In the genomic region with DNA sequence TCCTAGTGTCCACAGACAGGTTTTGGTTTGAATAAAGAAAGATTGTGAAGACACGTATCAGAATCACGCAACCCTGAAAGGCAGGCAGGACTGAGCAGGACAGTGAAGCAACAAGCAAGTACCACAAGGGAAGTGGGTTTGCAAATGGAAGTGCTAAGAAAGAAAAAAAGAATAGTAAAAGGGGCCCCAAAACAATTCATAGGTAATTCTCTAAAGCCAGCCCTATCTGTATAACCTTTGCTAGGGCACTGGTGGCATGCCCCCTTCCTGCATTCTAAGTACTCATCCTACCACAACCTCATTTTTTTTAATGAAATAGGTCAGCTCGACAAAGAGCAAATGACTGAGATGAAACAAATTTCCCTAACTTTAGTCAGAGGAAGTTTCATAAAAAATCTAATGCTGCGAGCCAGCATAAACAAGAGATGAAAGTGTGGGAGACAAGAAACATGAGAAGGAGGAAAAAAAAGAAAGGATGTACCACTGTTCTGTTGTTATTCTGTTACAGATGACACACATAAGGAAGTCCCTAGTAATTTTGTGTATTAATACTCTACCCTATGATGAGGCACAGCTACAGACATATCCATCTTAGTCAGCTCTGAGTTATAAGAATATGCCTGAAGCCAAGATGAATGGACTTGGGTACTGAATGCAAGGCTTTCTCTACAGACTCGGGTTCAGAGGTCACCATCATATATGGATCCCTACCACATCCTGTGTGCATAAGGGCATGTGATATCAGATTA, we compare ENCODE assay signal across 10 cellular contexts. TPM values are rescaled to one million over a fixed set of nuclear protein-coding genes. Genes with fewer than 3 reads are reported as not detected.
DNase-seq lines count a peak whose midpoint lies in the region; ATAC-seq, FAIRE-seq and TF ChIP-seq lines count a peak whose summit lies in the region.
"Had no signal": no experiment of that assay in that cellular context is flagged by ENCODE, and none has a peak within 500 bp of the region (broad histone marks: within the 10 kb centered on the region; RNA-seq: fewer than 3 reads in every experiment).

No MANE protein-coding gene starts in this region.

- H3K4me1 ChIP-seq in mucosa of descending colon (ENCODE audit: low read depth) = peaks cover 2% of the 10 kb centered on the region
- H3K4me1 ChIP-seq in colonic mucosa = no peaks in the 10 kb centered on the region

- no peaks in the 10 kb centered on the region for H3K9me3 Mint-ChIP-seq in activated CD8-positive, alpha-beta T cell treated with anti-CD3 and anti-CD28 coated beads, Interleukin-2, amount 10 ng/mL, durations not matched to agents 7 days and 5 days (ENCODE audit: insufficient read depth)

- H3K4me3 ChIP-seq in mucosa of descending colon (no peak overlapping the region), colonic mucosa (no peak overlapping the region)
- H3K4me3 ChIP-seq: thoracic aorta had no signal

- H3K27ac Mint-ChIP-seq in activated CD8-positive, alpha-beta T cell treated with anti-CD3 and anti-CD28 coated beads, Interleukin-2, amount 10 ng/mL, durations not matched to agents 7 days and 5 days = peak overlapping the region; percentile 95

- no peak overlapping the region for H3K9ac ChIP-seq in colonic mucosa (ENCODE audit: low read depth in 2 of 2, low read length in 2 of 2)

- CTCF ChIA-PET in activated CD8-positive, alpha-beta T cell treated with anti-CD3 and anti-CD28 coated beads, Interleukin-2, amount 10 ng/mL, durations not matched to agents 7 days and 5 days (lab: Charles Lee) = interaction anchor here (1.0 to 3.5 kb wide), 8 partner anchors 12 to 34 kb away, joined by 3 to 16 read pairs (median 4); partner anchors contain the start of gene IKZF2

- peak; percentile 93 for FAIRE-seq in GM19239 (lab: Jason Lieb, UNC)
- FAIRE-seq: H1 had no signal

- no peaks in the 10 kb centered on the region for H3K9me3 ChIP-seq in mucosa of descending colon
- no peaks in the 10 kb centered on the region for H3K9me3 ChIP-seq in colonic mucosa
- H3K9me3 ChIP-seq: thoracic aorta had no signal

- POLR2A ChIA-PET in activated CD8-positive, alpha-beta T cell treated with anti-CD3 and anti-CD28 coated beads, Interleukin-2, amount 10 ng/mL, durations not matched to agents 7 days and 5 days (lab: Charles Lee) = interaction anchor here (0.6 to 1.4 kb wide), 5 partner anchors 15 to 34 kb away, joined by 3 to 6 read pairs (median 4); no protein-coding TSS in a partner anchor

- intact Hi-C loops in mucosa of descending colon (cut with DNase I, micrococcal nuclease) = no loop called here
- intact Hi-C loops in colonic mucosa (cut with DNase I) = no loop called here

- H3K36me3 ChIP-seq in mucosa of descending colon (ENCODE audit: low read depth) = no peaks in the 10 kb centered on the region
- H3K36me3 ChIP-seq in colonic mucosa = no peaks in the 10 kb centered on the region
- H3K36me3 ChIP-seq: thoracic aorta had no signal

- peak; percentile 74 for ATAC-seq in HG03175 (IDR thresholded peaks at IDR 0.05; ENCODE audit: unreplicated experiment)
- ATAC-seq in activated CD8-positive, alpha-beta T cell treated with anti-CD3 and anti-CD28 coated beads, Interleukin-2, amount 10 ng/mL, durations not matched to agents 7 days and 5 days = peak; percentile 81
- peak; percentile 22 for ATAC-seq in mucosa of descending colon

- no peaks in the 10 kb centered on the region for H3K27me3 Mint-ChIP-seq in activated CD8-positive, alpha-beta T cell treated with anti-CD3 and anti-CD28 coated beads, Interleukin-2, amount 10 ng/mL, durations not matched to agents 7 days and 5 days (ENCODE audit: low read depth)

- peaks cover 43% of the 10 kb centered on the region for H3K36me3 Mint-ChIP-seq in activated CD8-positive, alpha-beta T cell treated with anti-CD3 and anti-CD28 coated beads, Interleukin-2, amount 10 ng/mL, durations not matched to agents 7 days and 5 days (ENCODE audit: low read depth)

- H3K4me3 Mint-ChIP-seq in activated CD8-positive, alpha-beta T cell treated with anti-CD3 and anti-CD28 coated beads, Interleukin-2, amount 10 ng/mL, durations not matched to agents 7 days and 5 days = peak overlapping the region; percentile 64

- no peaks in the 10 kb centered on the region for H3K27me3 ChIP-seq in colonic mucosa

- DNase-seq in AML-193 (lab: John Stamatoyannopoulos, UW) (peak; percentile 55 to 72), GM19239 (ENCODE audit: insufficient read length, low spot score) (peak; percentile 4), mucosa of descending colon (no peak), ureter (ENCODE audit: low spot score) (no peak), colonic mucosa (no peak), NCI-H345 treated with DMSO at 0.1 percent for 48 hours (lab: John Stamatoyannopoulos, UW; ENCODE audit: unreplicated experiment) (no peak)
- peak; percentile 67 for DNase-seq in activated CD8-positive, alpha-beta T cell treated with anti-CD3 and anti-CD28 coated beads, Interleukin-2, amount 10 ng/mL, durations not matched to agents 7 days and 5 days

- H3K4me1 Mint-ChIP-seq in activated CD8-positive, alpha-beta T cell treated with anti-CD3 and anti-CD28 coated beads, Interleukin-2, amount 10 ng/mL, durations not matched to agents 7 days and 5 days (ENCODE audit: low read depth) = peaks cover 76% of the 10 kb centered on the region

- TF ChIP-seq CTCF in mucosa of descending colon (IDR thresholded peaks at IDR 0.05) = no peak
- no peak for TF ChIP-seq CTCF in colonic mucosa (IDR thresholded peaks at IDR 0.05)

- no peak overlapping the region for H3K27ac ChIP-seq in colonic mucosa
- H3K27ac ChIP-seq: thoracic aorta had no signal

RNA-seq across cellular contexts. Expression of gene IKZF2, which starts 32.2 kb away (rescaled TPM):
- 10 to 100 TPM; 29.7 to 30.8 TPM for total RNA-seq in activated CD8-positive, alpha-beta T cell treated with anti-CD3 and anti-CD28 coated beads, Interleukin-2, amount 10 ng/mL, durations not matched to agents 7 days and 5 days
- 10 to 100 TPM in 1 of 3 donors, 1 to 10 TPM in 2; 5.6 to 11.1 (median 8.6) TPM for total RNA-seq in mucosa of descending colon
- 118 TPM for total RNA-seq in ureter
- 1 to 10 TPM; 4.5 to 4.8 TPM for total RNA-seq in colonic mucosa

Comparison
In these comparisons a context has a peak if more than half of its experiments do, and no peak if none do; other contexts are left out.
1. DNase-seq: peak in AML-193 (2 of 2), GM19239 (single experiment) and activated CD8-positive, alpha-beta T cell treated with anti-CD3 and anti-CD28 coated beads, Interleukin-2, amount 10 ng/mL, durations not matched to agents 7 days and 5 days (single experiment); none in mucosa of descending colon (0 of 3), ureter (single experiment), colonic mucosa (single experiment) and NCI-H345 treated with DMSO at 0.1 percent for 48 hours (single experiment).
2. ATAC-seq: peak in every context shown above with its lines; median percentile 81 in activated CD8-positive, alpha-beta T cell treated with anti-CD3 and anti-CD28 coated beads, Interleukin-2, amount 10 ng/mL, durations not matched to agents 7 days and 5 days; 74 in HG03175; 22 in mucosa of descending colon.